20 cellular contexts compared by ENCODE assay signal in genomic region chr2:235550378-235550760, GRCh38. TPM values are rescaled to one million over a fixed set of nuclear protein-coding genes. Genes with fewer than 3 reads are reported as not detected.
"Had no signal": no experiment of that assay in that cellular context is flagged by ENCODE, and none has a peak within 500 bp of the region (broad histone marks: within the 10 kb centered on the region; RNA-seq: fewer than 3 reads in every experiment).

No MANE protein-coding gene starts in this region.

- H3K9me3 ChIP-seq: heart right ventricle, left ventricle myocardium inferior, mucosa of descending colon, pancreas, right atrium auricular region, right lobe of liver, suprapubic skin, thoracic aorta, tibial artery, vagina had no signal

- H3K27ac ChIP-seq: heart right ventricle, hepatocyte, left ventricle myocardium inferior, pancreas, right atrium auricular region, right lobe of liver, skin epidermis, suprapubic skin, thoracic aorta, tibial artery, vagina had no signal

- DNase-seq: heart right ventricle; islet precursor cell; kidney glomerular epithelial cell; left ventricle myocardium inferior; midbrain; mucosa of descending colon; naive thymus-derived CD4-positive, alpha-beta T cell; nucleus accumbens; stimulated activated CD4-positive, alpha-beta T cell treated with anti-CD3 and anti-CD28 coated beads, Interleukin-4, amount 100 ng/mL, for 24 hours; stimulated activated naive CD4-positive, alpha-beta T cell; tibial artery had no signal

- ATAC-seq: heart right ventricle; mucosa of descending colon; naive thymus-derived CD4-positive, alpha-beta T cell; pancreas; right lobe of liver; stimulated activated effector memory CD8-positive, alpha-beta T cell treated with anti-CD3 and anti-CD28 coated beads, Interleukin-12 subunit alpha, Interleukin-12 subunit beta, amount 100 ng/mL, for 72 hours had no signal

- H3K27me3 ChIP-seq: heart right ventricle, hepatocyte, pancreas, right atrium auricular region, right lobe of liver, suprapubic skin, tibial artery, vagina had no signal

- H3K4me3 ChIP-seq: heart right ventricle, hepatocyte, left ventricle myocardium inferior, mucosa of descending colon, pancreas, right atrium auricular region, right lobe of liver, skin epidermis, suprapubic skin, thoracic aorta, tibial artery, vagina had no signal

- H3K36me3 ChIP-seq: heart right ventricle, left ventricle myocardium inferior, pancreas, right atrium auricular region, right lobe of liver, suprapubic skin, thoracic aorta, tibial artery, vagina had no signal

RNA-seq across cellular contexts. Expression of gene AGAP1, which starts 56.5 kb away (rescaled TPM):
- polyA plus RNA-seq: naive thymus-derived CD4-positive, alpha-beta T cell had no signal
